21 cellular contexts compared by ENCODE assay signal in the genomic region with DNA sequence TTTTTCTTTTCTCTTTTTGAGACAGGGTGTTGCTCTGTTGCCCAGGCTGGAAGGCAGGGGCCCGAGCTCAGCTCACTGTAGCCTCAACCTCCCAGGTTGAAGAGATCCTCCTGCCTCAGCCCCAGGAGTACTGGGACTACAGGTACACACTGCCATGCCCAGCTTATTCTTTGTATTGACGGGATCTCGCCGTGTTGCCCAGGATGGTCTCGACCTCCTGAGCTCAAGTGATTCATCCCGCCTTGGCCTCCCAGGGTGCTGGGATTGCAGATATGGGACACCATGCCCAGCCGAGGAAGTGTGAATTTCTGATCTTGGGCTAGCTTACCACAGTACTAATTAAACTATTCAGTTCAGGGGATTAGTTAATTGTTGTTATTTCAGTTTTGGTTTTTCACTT.
"Had no signal": no experiment of that assay in that cellular context is flagged by ENCODE, and none has a peak within 500 bp of the region (broad histone marks: within the 10 kb centered on the region; RNA-seq: fewer than 3 reads in every experiment).

No MANE protein-coding gene starts in this region.

- DNase-seq: activated CD4-positive, alpha-beta memory T cell treated with anti-CD3 and anti-CD28 coated beads for 36 hours; activated CD4-positive, alpha-beta T cell treated with anti-CD3 and anti-CD28 coated beads for 48 hours; activated CD8-positive, alpha-beta memory T cell treated with anti-CD3 and anti-CD28 coated beads, Interleukin-2, amount 10 ng/mL, durations not matched to agents 7 days and 5 days; aorta; central memory CD4-positive, alpha-beta T cell; colonic mucosa; dorsolateral prefrontal cortex; effector memory CD8-positive, alpha-beta T cell; foreskin melanocyte; lower lobe of right lung; naive B cell; spleen; stimulated activated CD4-positive, alpha-beta T cell treated with anti-CD3 and anti-CD28 coated beads, Interleukin-4, amount 100 ng/mL, for 1 hour; stomach; SW 1271; T-helper 17 cell; transverse colon had no signal

- H3K9me3 Mint-ChIP-seq: activated CD4-positive, alpha-beta memory T cell treated with anti-CD3 and anti-CD28 coated beads for 36 hours; effector memory CD8-positive, alpha-beta T cell; naive B cell; neural progenitor cell had no signal

- H2AFZ ChIP-seq: neural progenitor cell had no signal

- H3K27me3 Mint-ChIP-seq: activated CD4-positive, alpha-beta memory T cell treated with anti-CD3 and anti-CD28 coated beads for 36 hours; activated CD8-positive, alpha-beta memory T cell treated with anti-CD3 and anti-CD28 coated beads, Interleukin-2, amount 10 ng/mL, durations not matched to agents 7 days and 5 days; effector memory CD8-positive, alpha-beta T cell; naive B cell; T-helper 17 cell had no signal

- H3K4me3 Mint-ChIP-seq: activated CD4-positive, alpha-beta memory T cell treated with anti-CD3 and anti-CD28 coated beads for 36 hours; activated CD8-positive, alpha-beta memory T cell treated with anti-CD3 and anti-CD28 coated beads, Interleukin-2, amount 10 ng/mL, durations not matched to agents 7 days and 5 days; effector memory CD8-positive, alpha-beta T cell; naive B cell; neural progenitor cell had no signal

- H3K27ac ChIP-seq: colonic mucosa, dorsolateral prefrontal cortex, lower lobe of right lung, neural progenitor cell, spleen, stomach, suprapubic skin, transverse colon had no signal

- H3K4me3 ChIP-seq: colonic mucosa, dorsolateral prefrontal cortex, lower lobe of right lung, neural progenitor cell, spleen, stomach, suprapubic skin, transverse colon had no signal

- H3K4me2 ChIP-seq: neural progenitor cell had no signal

- ATAC-seq: activated CD8-positive, alpha-beta memory T cell treated with anti-CD3 and anti-CD28 coated beads, Interleukin-2, amount 10 ng/mL, durations not matched to agents 7 days and 5 days; effector memory CD8-positive, alpha-beta T cell; esophagus mucosa; left lobe of liver; lower lobe of right lung; T-helper 17 cell had no signal

- H3K27ac Mint-ChIP-seq: activated CD4-positive, alpha-beta memory T cell treated with anti-CD3 and anti-CD28 coated beads for 36 hours; activated CD8-positive, alpha-beta memory T cell treated with anti-CD3 and anti-CD28 coated beads, Interleukin-2, amount 10 ng/mL, durations not matched to agents 7 days and 5 days; neural progenitor cell had no signal

- H3K4me1 ChIP-seq: colonic mucosa, lower lobe of right lung, neural progenitor cell, suprapubic skin, transverse colon had no signal

- H3K27me3 ChIP-seq: colonic mucosa, dorsolateral prefrontal cortex, neural progenitor cell, spleen, stomach, suprapubic skin, transverse colon had no signal
